ENCODE assay signal across 19 cellular contexts in genomic region chr1:229402993-229403392, GRCh38. TPM values are rescaled to one million over a fixed set of nuclear protein-coding genes. Genes with fewer than 3 reads are reported as not detected.
"Had no signal": no experiment of that assay in that cellular context is flagged by ENCODE, and none has a peak within 500 bp of the region (broad histone marks: within the 10 kb centered on the region; RNA-seq: fewer than 3 reads in every experiment).

No MANE protein-coding gene starts in this region.

- H3K4me3 ChIP-seq: dorsolateral prefrontal cortex, hepatocyte, lung, neural progenitor cell, pancreas, smooth muscle cell, uterus had no signal

- ATAC-seq: left colon, left ventricle myocardium superior, pancreas, right cardiac atrium had no signal

- H3K36me3 ChIP-seq: neural progenitor cell, pancreas, uterus had no signal

- H3K9me3 ChIP-seq: pancreas, uterus had no signal

- H3K27ac ChIP-seq: dorsolateral prefrontal cortex, hepatocyte, neural progenitor cell, pancreas, uterus had no signal

- DNase-seq: dorsolateral prefrontal cortex; effector CD8-positive, alpha-beta T cell; foreskin melanocyte; head of caudate nucleus; left colon; left ventricle myocardium superior; mesenchymal stem cell; midbrain; nucleus accumbens; pancreas; right cardiac atrium; stimulated activated CD4-positive, alpha-beta T cell treated with anti-CD3 and anti-CD28 coated beads, Interleukin-2, amount 100 ng/mL, for 48 hours; stimulated activated naive CD4-positive, alpha-beta T cell treated with Interleukin-2 at 50 U/mL for 16 hours; uterus had no signal

- H3K4me2 ChIP-seq: hepatocyte, neural progenitor cell, smooth muscle cell had no signal

- H2AFZ ChIP-seq: hepatocyte, neural progenitor cell had no signal

- H3K9ac ChIP-seq: neural progenitor cell had no signal

- H3K79me2 ChIP-seq: hepatocyte had no signal

RNA-seq across cellular contexts. Expression of gene ACTA1, which starts 30.9 kb away (rescaled TPM):
- total RNA-seq: left colon; natural killer cell treated with Interleukin-12 subunit alpha and Interleukin-12 subunit beta and Interleukin-15 and Interleukin-18, amount 100 ng/mL, for 72 hours had no signal
